16 cellular contexts compared by ENCODE assay signal in the genomic region with DNA sequence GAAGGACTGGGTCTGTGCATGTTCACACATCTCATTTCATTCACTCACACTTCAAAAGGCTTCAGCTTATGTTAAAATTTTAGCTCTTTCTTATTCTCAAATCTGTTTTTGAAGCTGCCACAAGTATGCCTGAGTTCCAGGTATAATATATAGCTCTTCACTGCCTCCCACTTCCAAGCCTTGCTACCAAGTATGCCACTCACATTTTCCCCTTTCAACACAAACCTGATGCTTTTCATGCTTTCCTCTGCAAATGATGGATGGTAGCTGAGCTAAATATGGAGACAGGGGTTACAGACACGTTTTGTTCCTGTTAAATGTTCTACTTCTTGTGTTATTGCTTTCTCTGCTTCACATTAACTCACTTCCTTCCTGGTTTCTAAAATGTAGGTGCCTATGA.
"Had no signal": no experiment of that assay in that cellular context is flagged by ENCODE, and none has a peak within 500 bp of the region (broad histone marks: within the 10 kb centered on the region; RNA-seq: fewer than 3 reads in every experiment).

No MANE protein-coding gene starts in this region.

- ATAC-seq: activated CD4-positive, alpha-beta T cell treated with anti-CD3 and anti-CD28 coated beads for 36 hours; activated naive CD8-positive, alpha-beta T cell treated with anti-CD3 and anti-CD28 coated beads, Interleukin-2, amount 50 U/mL, for 24 hours; mucosa of descending colon had no signal

- H3K4me1 ChIP-seq: ascending aorta, colonic mucosa, esophagus squamous epithelium, tibial artery, uterus had no signal

- H3K27ac ChIP-seq: ascending aorta, colonic mucosa, esophagus squamous epithelium, ovary, skin epidermis, tibial artery, uterus, WERI-Rb-1 had no signal

- H3K9me3 ChIP-seq: colonic mucosa, ovary, uterus had no signal

- H3K4me1 Mint-ChIP-seq: activated CD4-positive, alpha-beta memory T cell treated with anti-CD3 and anti-CD28 coated beads, Interleukin-2, amount 10 ng/mL, durations not matched to agents 7 days and 5 days; nephron had no signal

- H3K27ac Mint-ChIP-seq: activated CD4-positive, alpha-beta memory T cell treated with anti-CD3 and anti-CD28 coated beads, Interleukin-2, amount 10 ng/mL, durations not matched to agents 7 days and 5 days; activated CD4-positive, alpha-beta T cell treated with anti-CD3 and anti-CD28 coated beads for 36 hours; activated naive CD8-positive, alpha-beta T cell treated with anti-CD3 and anti-CD28 coated beads, Interleukin-2, amount 50 U/mL, for 24 hours; nephron had no signal

- H3K36me3 ChIP-seq: ascending aorta, colonic mucosa, esophagus squamous epithelium, ovary, tibial artery, uterus, WERI-Rb-1 had no signal

- H3K4me3 ChIP-seq: ascending aorta, colonic mucosa, esophagus squamous epithelium, mucosa of descending colon, ovary, skin epidermis, tibial artery, uterus had no signal

- H3K27me3 Mint-ChIP-seq: activated CD4-positive, alpha-beta T cell treated with anti-CD3 and anti-CD28 coated beads for 36 hours; activated naive CD8-positive, alpha-beta T cell treated with anti-CD3 and anti-CD28 coated beads, Interleukin-2, amount 50 U/mL, for 24 hours had no signal

- DNase-seq: activated CD4-positive, alpha-beta memory T cell treated with anti-CD3 and anti-CD28 coated beads, Interleukin-2, amount 10 ng/mL, durations not matched to agents 7 days and 5 days; activated CD4-positive, alpha-beta T cell treated with anti-CD3 and anti-CD28 coated beads for 36 hours; activated naive CD4-positive, alpha-beta T cell treated with Interleukin-2 at 50 U/mL for 16 hours; activated naive CD8-positive, alpha-beta T cell treated with anti-CD3 and anti-CD28 coated beads, Interleukin-2, amount 50 U/mL, for 24 hours; colonic mucosa; esophagus squamous epithelium; foreskin fibroblast; glutamatergic neuron; mucosa of descending colon; ovary; tibial artery; uterus; WERI-Rb-1 had no signal

- H3K4me3 Mint-ChIP-seq: activated CD4-positive, alpha-beta memory T cell treated with anti-CD3 and anti-CD28 coated beads, Interleukin-2, amount 10 ng/mL, durations not matched to agents 7 days and 5 days; activated CD4-positive, alpha-beta T cell treated with anti-CD3 and anti-CD28 coated beads for 36 hours; activated naive CD8-positive, alpha-beta T cell treated with anti-CD3 and anti-CD28 coated beads, Interleukin-2, amount 50 U/mL, for 24 hours; nephron had no signal

- H3K27me3 ChIP-seq: ascending aorta, colonic mucosa, esophagus squamous epithelium, ovary, tibial artery, uterus had no signal
